Comparison of ENCODE assay signal across 18 cellular contexts in genomic region chr12:131959137-131959536, GRCh38. TPM values are rescaled to one million over a fixed set of nuclear protein-coding genes. Genes with fewer than 3 reads are reported as not detected.
DNase-seq lines count a peak whose midpoint lies in the region; ATAC-seq and TF ChIP-seq lines count a peak whose summit lies in the region.
"Had no signal": no experiment of that assay in that cellular context is flagged by ENCODE, and none has a peak within 500 bp of the region (broad histone marks: within the 10 kb centered on the region; RNA-seq: fewer than 3 reads in every experiment).

No MANE protein-coding gene starts in this region.

- 0 out of 2 replicates have a peak, but pooled peaks have one; percentile 9 for ATAC-seq in Panc1
- no peak for ATAC-seq in HG03442 (IDR thresholded peaks at IDR 0.05; ENCODE audit: unreplicated experiment)
- ATAC-seq: esophagus mucosa had no signal

- no peaks in the 10 kb centered on the region for H3K27me3 ChIP-seq in CD8-positive, alpha-beta memory T cell (ENCODE audit: insufficient read depth, low read length, poor library complexity, severe bottlenecking)
- H3K27me3 ChIP-seq in Panc1 (ENCODE audit: control insufficient read depth, insufficient read depth, low read length) (no peaks in the 10 kb centered on the region), esophagus muscularis mucosa (no peaks in the 10 kb centered on the region)
- H3K27me3 ChIP-seq: dorsolateral prefrontal cortex, tibial nerve had no signal

- H3K36me3 Mint-ChIP-seq in CD8-positive, alpha-beta memory T cell, result peaks cover 0 to 45% (median 7%) of the 10 kb centered on the region in 3 donors
- H3K36me3 Mint-ChIP-seq in dendritic cell treated with granulocyte-macrophage colony-stimulating factor and Interleukin-4, amounts not matched to agents 40 ng/mL and 50 ng/mL, for 4 days (ENCODE audit: low read depth), result peaks cover 47% of the 10 kb centered on the region
- H3K36me3 Mint-ChIP-seq in endothelial cell (ENCODE audit: low read depth, unreplicated experiment), result peaks cover 6% of the 10 kb centered on the region
- H3K36me3 Mint-ChIP-seq: activated naive CD8-positive, alpha-beta T cell had no signal

- H3K4me3 ChIP-seq in CD8-positive, alpha-beta memory T cell (ENCODE audit: low read length), result no peak overlapping the region
- H3K4me3 ChIP-seq in Panc1 (ENCODE audit: low read depth in 2 of 2, low read length in 2 of 2), result no peak overlapping the region
- H3K4me3 ChIP-seq in esophagus muscularis mucosa, result no peak overlapping the region
- H3K4me3 ChIP-seq: dorsolateral prefrontal cortex, left ventricle myocardium inferior, tibial nerve had no signal

- in situ Hi-C loops in Panc1 (cut with HindIII; ENCODE audit: low pct_unique_long_range_greater_than_20kb, low sequenced_read_pairs), result no loop called here

- TF ChIP-seq EP300 in esophagus muscularis mucosa (IDR thresholded peaks at IDR 0.05), result no peak

- CTCF ChIA-PET in CD8-positive, alpha-beta memory T cell (lab: Charles Lee), result no interaction called here
- CTCF ChIA-PET in Panc1 (lab: Charles Lee), result no interaction called here

- no peaks in the 10 kb centered on the region for H3K9me3 Mint-ChIP-seq in CD8-positive, alpha-beta memory T cell
- no peaks in the 10 kb centered on the region for H3K9me3 Mint-ChIP-seq in dendritic cell treated with granulocyte-macrophage colony-stimulating factor and Interleukin-4, amounts not matched to agents 40 ng/mL and 50 ng/mL, for 4 days
- no peaks in the 10 kb centered on the region for H3K9me3 Mint-ChIP-seq in endothelial cell (ENCODE audit: unreplicated experiment)

- no TSS peak for BruUV-seq in Panc1 (replicated peaks; lab: Mats Ljungman, UMichigan)

- no peaks in the 10 kb centered on the region for H3K27me3 Mint-ChIP-seq in CD8-positive, alpha-beta memory T cell
- no peaks in the 10 kb centered on the region for H3K27me3 Mint-ChIP-seq in dendritic cell treated with granulocyte-macrophage colony-stimulating factor and Interleukin-4, amounts not matched to agents 40 ng/mL and 50 ng/mL, for 4 days
- H3K27me3 Mint-ChIP-seq in endothelial cell (ENCODE audit: unreplicated experiment), result no peaks in the 10 kb centered on the region
- H3K27me3 Mint-ChIP-seq: activated naive CD8-positive, alpha-beta T cell had no signal

- H3K27ac ChIP-seq in CD8-positive, alpha-beta memory T cell (ENCODE audit: low read depth, low read length), result no peak overlapping the region
- H3K27ac ChIP-seq in Panc1 (ENCODE audit: low read length), result no peak overlapping the region
- H3K27ac ChIP-seq in esophagus muscularis mucosa (replicated peaks in 1 of 4), result no peak overlapping the region
- H3K27ac ChIP-seq: dorsolateral prefrontal cortex, left ventricle myocardium inferior, tibial nerve had no signal

- H3K4me3 Mint-ChIP-seq in CD8-positive, alpha-beta memory T cell, result peak overlapping the region in 1 of 7 donors; percentile 35
- H3K4me3 Mint-ChIP-seq in dendritic cell treated with granulocyte-macrophage colony-stimulating factor and Interleukin-4, amounts not matched to agents 40 ng/mL and 50 ng/mL, for 4 days, result no peak overlapping the region
- no peak overlapping the region for H3K4me3 Mint-ChIP-seq in endothelial cell (ENCODE audit: unreplicated experiment)
- H3K4me3 Mint-ChIP-seq: activated naive CD8-positive, alpha-beta T cell had no signal

- POLR2A ChIA-PET in CD8-positive, alpha-beta memory T cell (lab: Charles Lee), result interaction anchor here (0.8 kb wide), 1 partner anchor 14 kb away, joined by 9 read pairs; no protein-coding TSS in a partner anchor
- POLR2A ChIA-PET in Panc1 (lab: Charles Lee), result no interaction called here

- TF ChIP-seq CTCF in Panc1 (IDR thresholded peaks at IDR 0.05) (no peak), esophagus muscularis mucosa (IDR thresholded peaks at IDR 0.05) (no peak), endothelial cell (IDR thresholded peaks at IDR 0.05; ENCODE audit: unreplicated experiment) (no peak)

- WGBS in esophagus muscularis mucosa, result 88% methylated on average over 4 of the region's 4 CpGs

- DNase-seq in CD8-positive, alpha-beta memory T cell, result no peak
- DNase-seq in Panc1 (ENCODE audit: low read depth, low spot score) (no peak), posterior vena cava (ENCODE audit: low spot score) (peak; percentile 22), NCI-H1105 (lab: John Stamatoyannopoulos, UW) (no peak), esophagus muscularis mucosa (ENCODE audit: extremely low spot score) (no peak), endothelial cell (ENCODE audit: low spot score) (no peak)
- DNase-seq: activated CD4-positive, CD25-positive, alpha-beta regulatory T cell treated with anti-CD3 and anti-CD28 coated beads, Interleukin-2, amount 50 U/mL, for 72 hours; GF-D8; left ventricle myocardium inferior; NCI-H1436 treated with DMSO at 0.1 percent for 48 hours; NCI-H774; T1000 had no signal

- intact Hi-C loops in Panc1 (cut with micrococcal nuclease; ENCODE audit: unreplicated experiment) (no loop called here), posterior vena cava (cut with DNase I) (no loop called here), esophagus muscularis mucosa (cut with DNase I) (no loop called here)
- intact Hi-C loops in dendritic cell treated with granulocyte-macrophage colony-stimulating factor and Interleukin-4, amounts not matched to agents 40 ng/mL and 50 ng/mL, for 4 days (cut with micrococcal nuclease), result no loop called here

- peaks cover 7% of the 10 kb centered on the region for H3K36me3 ChIP-seq in CD8-positive, alpha-beta memory T cell (ENCODE audit: insufficient read depth, low read length)
- H3K36me3 ChIP-seq in Panc1 (ENCODE audit: control insufficient read depth, insufficient read depth, low read length), result 0 out of 2 replicates have a peak, but pooled peaks cover 2% of the 10 kb centered on the region
- peaks cover 9 to 23% (median 14%) of the 10 kb centered on the region in 4 donors for H3K36me3 ChIP-seq in esophagus muscularis mucosa

- peaks cover 57 to 77% (median 73%) of the 10 kb centered on the region in 3 donors for H3K4me1 Mint-ChIP-seq in CD8-positive, alpha-beta memory T cell
- peaks cover 51% of the 10 kb centered on the region for H3K4me1 Mint-ChIP-seq in dendritic cell treated with granulocyte-macrophage colony-stimulating factor and Interleukin-4, amounts not matched to agents 40 ng/mL and 50 ng/mL, for 4 days (ENCODE audit: low read depth)
- H3K4me1 Mint-ChIP-seq in endothelial cell (ENCODE audit: unreplicated experiment), result peaks cover 5% of the 10 kb centered on the region

- H3K27ac Mint-ChIP-seq in CD8-positive, alpha-beta memory T cell, result peak overlapping the region in 6 of 8 donors; percentile 29 to 81 (median 66)
- peak overlapping the region; percentile 45 for H3K27ac Mint-ChIP-seq in dendritic cell treated with granulocyte-macrophage colony-stimulating factor and Interleukin-4, amounts not matched to agents 40 ng/mL and 50 ng/mL, for 4 days
- no peak overlapping the region for H3K27ac Mint-ChIP-seq in endothelial cell (ENCODE audit: unreplicated experiment)

- no peak for TF ChIP-seq POLR2A in esophagus muscularis mucosa (IDR thresholded peaks at IDR 0.05; ENCODE audit: low read depth)

- H3K9me3 ChIP-seq in CD8-positive, alpha-beta memory T cell (ENCODE audit: low read length), result no peaks in the 10 kb centered on the region
- H3K9me3 ChIP-seq in Panc1 (ENCODE audit: control insufficient read depth, insufficient read depth, low read depth, low read length) (no peaks in the 10 kb centered on the region), esophagus muscularis mucosa (no peaks in the 10 kb centered on the region)
- H3K9me3 ChIP-seq: left ventricle myocardium inferior, tibial nerve had no signal

- peaks cover 34% of the 10 kb centered on the region for H3K4me1 ChIP-seq in CD8-positive, alpha-beta memory T cell (ENCODE audit: insufficient read depth, low read length)
- H3K4me1 ChIP-seq in Panc1 (ENCODE audit: control insufficient read depth, insufficient read depth, low read length), result peaks cover 25% of the 10 kb centered on the region
- H3K4me1 ChIP-seq in esophagus muscularis mucosa, result peaks cover 16 to 70% (median 41%) of the 10 kb centered on the region in 4 donors

RNA-seq across cellular contexts. Expression of gene EP400, which starts 9.4 kb away (rescaled TPM):
- 10 to 100 TPM; 47.9 to 48.8 TPM for total RNA-seq in CD8-positive, alpha-beta memory T cell
- 4.3 TPM for polyA plus RNA-seq in CD8-positive, alpha-beta memory T cell
- total RNA-seq in Panc1 (2021; ENCODE audit: unreplicated experiment), result 59.4 TPM
- 36.9 TPM for polyA plus RNA-seq in Panc1 (2012; ENCODE audit: insufficient read length)
- total RNA-seq in posterior vena cava, result 10 to 100 TPM; 32.6 to 35.2 TPM
- 10 to 100 TPM; 16.9 to 31.1 (median 22.4) TPM for total RNA-seq in esophagus muscularis mucosa
- 66.2 TPM for total RNA-seq in endothelial cell (ENCODE audit: unreplicated experiment)

RNA-seq across cellular contexts. Expression of gene PUS1, which starts 30.1 kb away (rescaled TPM):
- total RNA-seq in CD8-positive, alpha-beta memory T cell, result 100 to 1,000 TPM; 101 to 107 TPM
- 25.0 TPM for polyA plus RNA-seq in CD8-positive, alpha-beta memory T cell
- total RNA-seq in Panc1 (2021; ENCODE audit: unreplicated experiment) (108 TPM), posterior vena cava (10 to 100 TPM; 12.5 to 16.1 TPM), esophagus muscularis mucosa (10 to 100 TPM; 14.7 to 23.3 (median 19.5) TPM), endothelial cell (ENCODE audit: unreplicated experiment) (25.8 TPM)
- polyA plus RNA-seq in Panc1 (2012; ENCODE audit: insufficient read length), result 110 TPM
